8 cellular contexts compared by ENCODE assay signal in genomic region chr16:2459647-2460390, GRCh38. TPM values are rescaled to one million over a fixed set of nuclear protein-coding genes. Genes with fewer than 3 reads are reported as not detected.
DNase-seq lines count a peak whose midpoint lies in the region; ATAC-seq and TF ChIP-seq lines count a peak whose summit lies in the region.

TSS of gene TEDC2 (plus strand) at chr16:2460109. CDS start at chr16:2460145, 36 bp downstream.

- TF ChIP-seq EP300 in ovary (IDR thresholded peaks at IDR 0.05) = no peak

- CTCF ChIA-PET in GM10248 (lab: Yijun Ruan, JAX) = interaction anchor here (0.9 to 3.2 kb wide), 10 partner anchors 9 to 120 kb away, joined by 3 to 11 read pairs (median 3); partner anchors contain the start of genes ABCA3 and NTN3

- POLR2A ChIA-PET in GM10248 (lab: Yijun Ruan, JAX) = interaction anchor here (0.5 to 1.1 kb wide), 3 partner anchors 15 to 438 kb away, joined by 3 to 4 read pairs (median 3); partner anchors contain the start of gene TBC1D24

- 0 to 1% (median 1%) methylated on average over 28 to 66 of the region's 66 CpGs for WGBS in ovary, 3 donors

- peak; percentile 86 for ATAC-seq in HG02623 (IDR thresholded peaks at IDR 0.05; ENCODE audit: unreplicated experiment)
- peak; percentile 94 to 95 for ATAC-seq in activated naive CD4-positive, alpha-beta T cell treated with anti-CD3 and anti-CD28 coated beads, Interleukin-2, amount 50 U/mL, for 72 hours

- no peaks in the 10 kb centered on the region for H3K9me3 ChIP-seq in ovary
- H3K9me3 ChIP-seq in tibial artery = no peaks in the 10 kb centered on the region

- no peaks in the 10 kb centered on the region for H3K36me3 ChIP-seq in ovary
- peaks cover 0 to 24% (median 0%) of the 10 kb centered on the region in 3 donors for H3K36me3 ChIP-seq in tibial artery

- H3K27ac Mint-ChIP-seq in activated naive CD4-positive, alpha-beta T cell treated with anti-CD3 and anti-CD28 coated beads, Interleukin-2, amount 50 U/mL, for 72 hours = peak within 1 kb of the TSS; percentile 89 to 96

- intact Hi-C loops in head of caudate nucleus (cut with DNase I) (no loop called here), ovary (cut with DNase I) (no loop called here), tibial artery (cut with DNase I; ENCODE audit: low total_unique reads) (no loop called here)

- H3K27me3 ChIP-seq in ovary (no peaks in the 10 kb centered on the region), tibial artery (peaks cover 0 to 5% of the 10 kb centered on the region in 2 donors)

- H3K4me3 ChIP-seq in ovary (peak within 1 kb of the TSS; percentile 38), tibial artery (peak within 1 kb of the TSS; percentile 48 to 61)

- H3K27ac ChIP-seq in ovary (no peak within 1 kb of the TSS), tibial artery (peak within 1 kb of the TSS; percentile 42 to 46)

- TF ChIP-seq CTCF in GM10248 (IDR thresholded peaks at IDR 0.05; ENCODE audit: control extremely low read depth, extremely low read depth, low read depth, missing control alignments) = no peak
- TF ChIP-seq CTCF in ovary (IDR thresholded peaks at IDR 0.05) = no peak
- TF ChIP-seq CTCF in tibial artery (IDR thresholded peaks at IDR 0.05) = no peak

- no peak for TF ChIP-seq POLR2A in ovary (IDR thresholded peaks at IDR 0.05)

- no peaks in the 10 kb centered on the region for H3K9me3 Mint-ChIP-seq in activated naive CD4-positive, alpha-beta T cell treated with anti-CD3 and anti-CD28 coated beads, Interleukin-2, amount 50 U/mL, for 72 hours

- H3K4me1 ChIP-seq in ovary (ENCODE audit: insufficient read depth) = peaks cover 3% of the 10 kb centered on the region
- H3K4me1 ChIP-seq in tibial artery = peaks cover 4 to 15% (median 12%) of the 10 kb centered on the region in 4 donors

- H3K36me3 Mint-ChIP-seq in activated naive CD4-positive, alpha-beta T cell treated with anti-CD3 and anti-CD28 coated beads, Interleukin-2, amount 50 U/mL, for 72 hours = peaks cover 0 to 7% of the 10 kb centered on the region in 2 donors

- DNase-seq in GM10248 (ENCODE audit: extremely low spot score) (peak; percentile 100), NCI-H1105 treated with DMSO at 0.1 percent for 48 hours (lab: John Stamatoyannopoulos, UW) (peak; percentile 87), SKM-1 treated with dmso at 0.1 percent for 144 hours (lab: John Stamatoyannopoulos, UW; ENCODE audit: unreplicated experiment) (peak; percentile 92), head of caudate nucleus (peak; percentile 91 to 100 (median 98)), ovary (peak; percentile 94 to 97 (median 97)), tibial artery (peak; percentile 98)
- DNase-seq in activated naive CD4-positive, alpha-beta T cell treated with anti-CD3 and anti-CD28 coated beads, Interleukin-2, amount 50 U/mL, for 72 hours (ENCODE audit: low spot score in 2 of 2) = peak; percentile 97 to 98

RNA-seq across cellular contexts. Expression of gene TEDC2, which starts in this region (rescaled TPM):
- 10 to 100 TPM; 20.9 to 32.3 TPM for total RNA-seq in activated naive CD4-positive, alpha-beta T cell treated with anti-CD3 and anti-CD28 coated beads, Interleukin-2, amount 50 U/mL, for 72 hours
- total RNA-seq in ovary = 1 to 10 TPM in 3 of 7 donors, under 1 TPM in 2, not detected in 2; 0.38 to 2.0 (median 1.4) TPM
- polyA plus RNA-seq in ovary = 1 to 10 TPM in 1 of 2 donors, not detected in 1; 1.2 TPM

Comparison
In these comparisons a context has a peak if more than half of its experiments do, and no peak if none do; other contexts are left out.
1. RNA of gene TEDC2 (total RNA-seq): 20.9 to 32.3 TPM in activated naive CD4-positive, alpha-beta T cell treated with anti-CD3 and anti-CD28 coated beads, Interleukin-2, amount 50 U/mL, for 72 hours; 0.38 to 2.0 TPM in ovary; every median in the first group is over 4 times any median in the second.
2. H3K27ac ChIP-seq: peak in tibial artery (2 of 2); none in ovary (0 of 2).
3. Peak in every context shown above with its lines, with median percentiles within 50 percentile points of each other: DNase-seq.